In genomic region chr20:3238616-3239025, GRCh38 we compare ENCODE assay signal across 8 cellular contexts. TPM values are rescaled to one million over a fixed set of nuclear protein-coding genes. Genes with fewer than 3 reads are reported as not detected.
A peak's percentile ranks its signal among the peaks of the same experiment; 100 is the strongest.
DNase-seq lines count a peak whose midpoint lies in the region; ATAC-seq and TF ChIP-seq lines count a peak whose summit lies in the region.

No MANE protein-coding gene starts in this region.

- H3K79me2 ChIP-seq in PC-9 (ENCODE audit: low read depth): no peaks in the 10 kb centered on the region

- no peak overlapping the region for H3K27ac ChIP-seq in PC-9

- CTCF ChIA-PET in BJ (lab: Yijun Ruan, JAX) (interaction anchor here (1.2 to 3.3 kb wide), 3 partner anchors 10 to 91 kb away, joined by 3 to 19 read pairs (median 10); no protein-coding TSS in a partner anchor), PC-9 (lab: Charles Lee) (interaction anchor here (0.5 to 1.0 kb wide), 2 partner anchors 11 to 17 kb away, joined by 4 to 5 read pairs; no protein-coding TSS in a partner anchor)

- H2AFZ ChIP-seq in PC-9: peak overlapping the region; percentile 99

- BruUV-seq in PC-9 (replicated peaks; lab: Mats Ljungman, UMichigan): no TSS peak

- POLR2A ChIA-PET in BJ (lab: Charles Lee) (interaction anchor here (0.6 kb wide), 1 partner anchor 8 kb away, joined by 6 read pairs; no protein-coding TSS in a partner anchor), PC-9 (lab: Charles Lee; ENCODE audit: unreplicated experiment) (interaction anchor here (0.6 to 0.8 kb wide), 3 partner anchors 11 to 1309 kb away, joined by 3 to 5 read pairs (median 4); no protein-coding TSS in a partner anchor)

- H3K9ac ChIP-seq in adipocyte (ENCODE audit: low read length): peak overlapping the region; percentile 63

- H3K4me3 ChIP-seq in BJ (ENCODE audit: low read depth, low read length) (peak overlapping the region; percentile 62), PC-9 (peak overlapping the region; percentile 78), adipocyte (ENCODE audit: low read length) (peak overlapping the region; percentile 81), iPS-18c (ENCODE audit: insufficient read depth, low read depth, low read length) (peak overlapping the region; percentile 84)

- H3K9me3 ChIP-seq in PC-9 (ENCODE audit: insufficient read depth, low read depth) (no peaks in the 10 kb centered on the region), adipocyte (ENCODE audit: control insufficient read depth, low read length) (no peaks in the 10 kb centered on the region), iPS-18c (ENCODE audit: control insufficient read depth, insufficient read depth, low read length) (peaks cover 2% of the 10 kb centered on the region)

- H3F3A ChIP-seq in PC-9 (ENCODE audit: insufficient read depth, low read depth): peaks cover 21% of the 10 kb centered on the region; the same call in 1 of the 2 replicates

- DNase-seq in BJ (ENCODE audit: low read depth): no peak
- peak in 1 of 2 experiments; percentile 72 for DNase-seq in PC-9
- peak; percentile 76 for DNase-seq in adipocyte (ENCODE audit: low read depth)
- DNase-seq in stimulated activated CD4-positive, alpha-beta T cell treated with anti-CD3 and anti-CD28 coated beads, Interleukin-2, amount 100 ng/mL, for 24 hours: peak; percentile 52 to 61
- DNase-seq in cerebellum (ENCODE audit: low spot score): no peak

- peak; percentile 38 for ATAC-seq in GM21528 (IDR thresholded peaks at IDR 0.05; ENCODE audit: low FRiP score, unreplicated experiment)
- no peak for ATAC-seq in GM21737 (IDR thresholded peaks at IDR 0.05; ENCODE audit: unreplicated experiment)

- peak overlapping the region; percentile 89 for H3K4me2 ChIP-seq in PC-9

- H3K36me3 ChIP-seq in BJ (ENCODE audit: control insufficient read depth, insufficient read depth, low read length): no peaks in the 10 kb centered on the region
- no peaks in the 10 kb centered on the region for H3K36me3 ChIP-seq in PC-9 (ENCODE audit: low read depth)
- H3K36me3 ChIP-seq in adipocyte (ENCODE audit: control insufficient read depth, insufficient read depth, low read length, severe bottlenecking): no peaks in the 10 kb centered on the region

- peaks cover 4% of the 10 kb centered on the region for H3K27me3 ChIP-seq in BJ (ENCODE audit: control insufficient read depth, insufficient read depth, low read length)
- no peaks in the 10 kb centered on the region for H3K27me3 ChIP-seq in PC-9 (ENCODE audit: insufficient read depth, low read depth)
- peaks cover 29% of the 10 kb centered on the region for H3K27me3 ChIP-seq in adipocyte (replicated peaks; ENCODE audit: control insufficient read depth, insufficient read depth, low read length)

- TF ChIP-seq CTCF in BJ (IDR thresholded peaks at IDR 0.05; ENCODE audit: insufficient read depth, low read depth, low read length) (no peak), PC-9 (conservative IDR thresholded peaks at IDR 0.05) (no peak)

- intact Hi-C loops in PC-9 (cut with micrococcal nuclease; ENCODE audit: unreplicated experiment): no loop called here

- no peaks in the 10 kb centered on the region for H4K20me1 ChIP-seq in PC-9 (ENCODE audit: insufficient read depth)

- H3K4me1 ChIP-seq in PC-9 (replicated peaks; ENCODE audit: insufficient read depth) (peaks cover 34% of the 10 kb centered on the region), adipocyte (ENCODE audit: control insufficient read depth, insufficient read depth, low read length) (peaks cover 9% of the 10 kb centered on the region)

- no peaks in the 10 kb centered on the region for H3K9me2 ChIP-seq in PC-9 (ENCODE audit: insufficient read depth)

RNA-seq across cellular contexts. Expression of gene SLC4A11, which starts 0.4 kb away (rescaled TPM):
- 0.94 and 1.2 TPM in 2 replicates for polyA plus RNA-seq in BJ (2011; rRNA removed)
- 1.8 and 2.1 TPM in 2 replicates for polyA minus RNA-seq in BJ (2011; rRNA and poly(A)+ RNA removed)
- total RNA-seq in PC-9 (2021) (46.1 and 57.8 TPM in 2 replicates), cerebellum (0.36 TPM)

RNA-seq across cellular contexts. Expression of gene ITPA, which starts 29.3 kb away (rescaled TPM):
- polyA plus RNA-seq in BJ (2011; rRNA removed): 26.6 and 35.0 TPM in 2 replicates
- 9.3 and 12.4 TPM in 2 replicates for polyA minus RNA-seq in BJ (2011; rRNA and poly(A)+ RNA removed)
- total RNA-seq in PC-9 (2021): 69.2 and 93.5 TPM in 2 replicates
- 14.2 TPM for total RNA-seq in cerebellum

RNA-seq across cellular contexts. Expression of gene DDRGK1, which starts 34.1 kb away (rescaled TPM):
- polyA plus RNA-seq in BJ (2011; rRNA removed): 33.1 and 34.9 TPM in 2 replicates
- polyA minus RNA-seq in BJ (2011; rRNA and poly(A)+ RNA removed): 10.3 and 15.2 TPM in 2 replicates
- 70.4 and 87.6 TPM in 2 replicates for total RNA-seq in PC-9 (2021)
- 25.1 TPM for total RNA-seq in cerebellum

Comparison
In these comparisons a context has a peak if more than half of its experiments do, and no peak if none do; other contexts are left out.
1. DNase-seq: peak in adipocyte (single experiment) and stimulated activated CD4-positive, alpha-beta T cell treated with anti-CD3 and anti-CD28 coated beads, Interleukin-2, amount 100 ng/mL, for 24 hours (2 of 2); none in BJ (single experiment) and cerebellum (single experiment).
2. RNA of gene SLC4A11, which starts 0.4 kb away (total RNA-seq): 46.1 to 57.8 TPM in PC-9; 0.36 TPM in cerebellum (single experiment); every median in the first group is over 10 times any median in the second.
3. Peak in every context shown above with its lines, with median percentiles within 50 percentile points of each other: H3K4me3 ChIP-seq.